17 cellular contexts compared by ENCODE assay signal in genomic region chr11:76228122-76229000, GRCh38. TPM values are rescaled to one million over a fixed set of nuclear protein-coding genes. Genes with fewer than 3 reads are reported as not detected.
"Had no signal": no experiment of that assay in that cellular context is flagged by ENCODE, and none has a peak within 500 bp of the region (broad histone marks: within the 10 kb centered on the region; RNA-seq: fewer than 3 reads in every experiment).

No MANE protein-coding gene starts in this region.

- H3K9me3 ChIP-seq: body of pancreas, left lung, ovary, tibial artery had no signal

- H3K4me3 ChIP-seq: body of pancreas, left lung, ovary, tibial artery had no signal

- H3K27ac ChIP-seq: body of pancreas, left lung, ovary, tibial artery had no signal

- H3K4me1 ChIP-seq: left lung had no signal

- H3K27me3 ChIP-seq: body of pancreas, left lung, ovary had no signal

- H3K36me3 ChIP-seq: left lung, ovary, tibial artery had no signal

- DNase-seq: activated CD4-positive, alpha-beta T cell treated with anti-CD3 and anti-CD28 coated beads, Interleukin-2, amount 50 U/mL, for 48 hours; activated CD4-positive, CD25-positive, alpha-beta regulatory T cell treated with anti-CD3 and anti-CD28 coated beads, Interleukin-2, amount 50 U/mL, for 72 hours; activated effector memory CD4-positive, alpha-beta T cell treated with anti-CD3 and anti-CD28 coated beads, Interleukin-2, amount 50 U/mL, for 16 hours; activated T-cell treated with anti-CD3 and anti-CD28 coated beads, Interleukin-2, amount 50 U/mL, for 4 hours; amniotic stem cell; body of pancreas; endodermal cell; mesendoderm; nephron progenitor cell; ovary; SW 1271; tibial artery had no signal

- ATAC-seq: activated naive CD4-positive, alpha-beta T cell treated with anti-CD3 and anti-CD28 coated beads, Interleukin-2, amount 50 U/mL, for 72 hours; activated T-cell treated with anti-CD3 and anti-CD28 coated beads, Interleukin-2, amount 50 U/mL, for 4 hours; body of pancreas; left lung; stimulated activated effector memory CD8-positive, alpha-beta T cell treated with anti-CD3 and anti-CD28 coated beads, Interleukin-12 subunit alpha, Interleukin-12 subunit beta, amount 100 ng/mL, for 72 hours had no signal

RNA-seq across cellular contexts. Expression of gene WNT11, which starts 22.1 kb away (rescaled TPM):
- total RNA-seq: fibroblast of villous mesenchyme, renal cortical epithelial cell had no signal
